17 cellular contexts compared by ENCODE assay signal in genomic region chr6:166360243-166361079, GRCh38. TPM values are rescaled to one million over a fixed set of nuclear protein-coding genes. Genes with fewer than 3 reads are reported as not detected.
A peak's percentile ranks its signal among the peaks of the same experiment; 100 is the strongest.
DNase-seq lines count a peak whose midpoint lies in the region; ATAC-seq, FAIRE-seq and TF ChIP-seq lines count a peak whose summit lies in the region.
"Had no signal": no experiment of that assay in that cellular context is flagged by ENCODE, and none has a peak within 500 bp of the region (broad histone marks: within the 10 kb centered on the region; RNA-seq: fewer than 3 reads in every experiment).

No MANE protein-coding gene starts in this region.

- H3K4me1 ChIP-seq in K562 (replicated peaks in 1 of 2; ENCODE audit: control insufficient read depth in 2 of 2, insufficient read depth in 2 of 2, low read length in 2 of 2) (no peaks in the 10 kb centered on the region; a peak in 1 of 5 replicates), upper lobe of right lung (no peaks in the 10 kb centered on the region)

- ATAC-seq in K562 (peak; percentile 70), upper lobe of right lung (peak; percentile 44)
- ATAC-seq: activated T-cell treated with anti-CD3 and anti-CD28 coated beads, Interleukin-2, amount 50 U/mL, for 72 hours; Panc1 had no signal

- no peaks in the 10 kb centered on the region for H3K9me1 ChIP-seq in K562 (ENCODE audit: control insufficient read depth, insufficient read depth, low read length)

- H3K27me3 ChIP-seq in K562 (ENCODE audit: control insufficient read depth in 2 of 2, insufficient read depth in 2 of 2, low read length in 2 of 2) (peaks cover 0 to 8% of the 10 kb centered on the region in 2 experiments; a peak in 2 of 5 replicates), upper lobe of right lung (no peaks in the 10 kb centered on the region)
- H3K27me3 ChIP-seq: ovary had no signal

- no peak overlapping the region; the same call in 1 of the 2 replicates for H2AFZ ChIP-seq in K562 (ENCODE audit: low read depth, low read length)

- no peak overlapping the region for H3K9ac ChIP-seq in K562 (ENCODE audit: insufficient read depth in 1 of 2, low read depth in 2 of 2, low read length in 2 of 2)

- no peaks in the 10 kb centered on the region for H3K79me2 ChIP-seq in K562 (ENCODE audit: control insufficient read depth, insufficient read depth, low read length)

- no peak for FAIRE-seq in K562 (lab: Jason Lieb, UNC)
- FAIRE-seq: GM18507 had no signal

- H3K9me3 ChIP-seq in K562 (replicated peaks; ENCODE audit: control insufficient read depth, insufficient read depth, low read depth, low read length) (no peaks in the 10 kb centered on the region), upper lobe of right lung (no peaks in the 10 kb centered on the region)
- H3K9me3 ChIP-seq: esophagus squamous epithelium, ovary had no signal

- TF ChIP-seq POLR2A in K562 (conservative IDR thresholded peaks at IDR 0.05): no peak

- CTCF ChIA-PET in K562 (lab: Yijun Ruan, JAX; ENCODE audit: low intra/inter-chr PET ratio): no interaction called here

- WGBS in K562 (ENCODE audit: insufficient coverage, low coverage, missing lambda C conversion rate): 11% methylated on average over 8 of the region's 8 CpGs

- no peak for TF ChIP-seq EP300 in K562 (IDR thresholded peaks at IDR 0.05; ENCODE audit: low read length)

- no peak for TF ChIP-seq RAD21 in K562 (CRISPR knock-in tag; conservative IDR thresholded peaks at IDR 0.05 in 1 of 2, IDR thresholded peaks at IDR 0.05 in 1 of 2)

- POLR2A ChIA-PET in K562 (lab: Yijun Ruan, JAX): interaction anchor here (0.7 to 1.0 kb wide), 3 partner anchors 13 to 17 kb away, joined by 3 to 4 read pairs (median 3); no protein-coding TSS in a partner anchor

- peak; percentile 75 for DNase-seq in SKM-1 treated with dmso at 0.1 percent for 144 hours (lab: John Stamatoyannopoulos, UW; ENCODE audit: unreplicated experiment)
- DNase-seq in SKM-1 (lab: John Stamatoyannopoulos, UW; ENCODE audit: unreplicated experiment): no peak
- DNase-seq in K562 (ENCODE audit: extremely low read depth in 1 of 4, low spot score in 3 of 4): no peak
- peak; percentile 33 for DNase-seq in iris pigment epithelial cell (ENCODE audit: low read depth)
- DNase-seq in upper lobe of right lung: no peak
- no peak for DNase-seq in C1 segment of cervical spinal cord (lab: John Stamatoyannopoulos, UW)
- no peak for DNase-seq in DMS53 treated with DMSO at 0.1 percent for 48 hours (lab: John Stamatoyannopoulos, UW; ENCODE audit: unreplicated experiment)
- DNase-seq in dedifferentiated amniotic fluid mesenchymal stem cell (ENCODE audit: extremely low spot score): no peak
- DNase-seq: activated T-cell treated with anti-CD3 and anti-CD28 coated beads, Interleukin-2, amount 50 U/mL, for 72 hours; DMS79; esophagus squamous epithelium; left colon; NCI-H146; ovary; WERI-Rb-1 had no signal

- H3K4me2 ChIP-seq in K562 (ENCODE audit: insufficient read depth, low read length): no peak overlapping the region

- H3K4me3 ChIP-seq in K562: no peak overlapping the region
- H3K4me3 ChIP-seq in upper lobe of right lung: no peak overlapping the region
- H3K4me3 ChIP-seq: esophagus squamous epithelium, ovary had no signal

- BruUV-seq in K562 (replicated peaks; lab: Mats Ljungman, UMichigan): no TSS peak

- no peaks in the 10 kb centered on the region for H4K20me1 ChIP-seq in K562 (replicated peaks; ENCODE audit: control insufficient read depth, insufficient read depth, low read length)

- TF ChIP-seq CTCF in K562 (IDR thresholded peaks at IDR 0.05 in 2 of 3, conservative IDR thresholded peaks at IDR 0.05 in 1 of 3; ENCODE audit: insufficient read depth in 2 of 3, low read depth in 1 of 3, low read length in 3 of 3) (no peak), upper lobe of right lung (IDR thresholded peaks at IDR 0.05) (no peak)

- in situ Hi-C loops in K562 (cut with MboI): no loop called here

- H3K27ac ChIP-seq in K562 (ENCODE audit: extremely low read depth, low read depth, low read length) (no peak overlapping the region), upper lobe of right lung (no peak overlapping the region)
- H3K27ac ChIP-seq: esophagus squamous epithelium, ovary, WERI-Rb-1 had no signal

- H3K36me3 ChIP-seq in K562 (ENCODE audit: control insufficient read depth, insufficient read depth, low read length) (peaks cover 19% of the 10 kb centered on the region; the same call in 2 of the 3 replicates), upper lobe of right lung (peaks cover 27% of the 10 kb centered on the region)
- H3K36me3 ChIP-seq: ovary had no signal

- intact Hi-C loops in K562 (cut with micrococcal nuclease): no loop called here
- intact Hi-C loops in upper lobe of right lung (cut with DNase I): no loop called here

TF ChIP-seq in K562, 482 proteins besides CTCF, POLR2A, EP300 and RAD21 (continues in another document):
- 0 out of 2 replicates have a peak, but pooled peaks have one; percentile 19 for TF ChIP-seq CEBPG (CRISPR knock-in tag; IDR thresholded peaks at IDR 0.05)
- peak; percentile 62 to 78; a peak in 3 of 4 replicates for TF ChIP-seq CEBPG (tag; conservative IDR thresholded peaks at IDR 0.05 in 1 of 2, IDR thresholded peaks at IDR 0.05 in 1 of 2)
- TF ChIP-seq TFAM (CRISPR knock-in tag; conservative IDR thresholded peaks at IDR 0.05): no peak

RNA-seq across cellular contexts. Expression of gene SFT2D1, which starts 18.1 kb away (rescaled TPM):
- 89.6 and 170 TPM in 2 replicates for total RNA-seq in K562 (2011; cell fraction: chromatin; rRNA removed; ENCODE audit: low replicate concordance)
- 65.9 and 78.2 TPM in 2 replicates for total RNA-seq in K562 (2011; cell fraction: nucleolus; rRNA removed)
- 150 and 228 TPM in 2 replicates for total RNA-seq in K562 (2011; cell fraction: nucleoplasm; rRNA removed)
- total RNA-seq in K562 (2014; rRNA removed) (59.5 and 63.1 TPM in 2 replicates), K562 (2014; rRNA removed; fragmentation: Illumina TruSeq; extraction: Trizol) (67.1 and 75.7 TPM in 2 replicates), K562 (2015; rRNA removed; fragmentation: Illumina TruSeq; extraction: Trizol) (50.1 and 54.4 TPM in 2 replicates), K562 (2021) (68.7 and 81.0 TPM in 2 replicates), upper lobe of right lung (49.7 TPM)
- polyA plus RNA-seq in K562 (2011; rRNA removed) (129 and 140 TPM in 2 replicates), K562 (2014; fragmentation: Illumina TruSeq; extraction: Trizol) (80.1 and 81.5 TPM in 2 replicates), K562 (2014; fragmentation: Nextera tagmentation; extraction: Ambion mirVana) (10 to 100 TPM; 73.0 to 74.6 TPM), K562 (2014; rRNA removed) (106 and 111 TPM in 2 replicates)
- polyA plus RNA-seq in K562 (2011; cell fraction: cytosol; rRNA removed): 67.3 and 111 TPM in 2 replicates
- 110 and 178 TPM in 2 replicates for polyA plus RNA-seq in K562 (2011; cell fraction: nucleus; rRNA removed)
- 76.9 and 85.8 TPM in 2 replicates for polyA plus RNA-seq in K562 (2012)
- 64.9 and 66.3 TPM in 2 replicates for polyA minus RNA-seq in K562 (2011; rRNA and poly(A)+ RNA removed)
- 18.2 and 18.4 TPM in 2 replicates for polyA minus RNA-seq in K562 (2011; cell fraction: cytosol; rRNA and poly(A)+ RNA removed)
- polyA minus RNA-seq in K562 (2011; cell fraction: nucleus; rRNA and poly(A)+ RNA removed): 37.4 and 67.9 TPM in 2 replicates

RNA-seq across cellular contexts. Expression of gene MPC1, which starts 22.3 kb away (rescaled TPM):
- 21.5 and 61.7 TPM in 2 replicates for total RNA-seq in K562 (2011; cell fraction: chromatin; rRNA removed; ENCODE audit: low replicate concordance)
- total RNA-seq in K562 (2011; cell fraction: nucleolus; rRNA removed): 19.8 and 26.6 TPM in 2 replicates
- 29.1 and 45.8 TPM in 2 replicates for total RNA-seq in K562 (2011; cell fraction: nucleoplasm; rRNA removed)
- total RNA-seq in K562 (2014; rRNA removed) (78.6 and 97.7 TPM in 2 replicates), K562 (2014; rRNA removed; fragmentation: Illumina TruSeq; extraction: Trizol) (132 and 145 TPM in 2 replicates), K562 (2015; rRNA removed; fragmentation: Illumina TruSeq; extraction: Trizol) (141 and 149 TPM in 2 replicates), K562 (2021) (103 and 110 TPM in 2 replicates), upper lobe of right lung (51.2 TPM)
- polyA plus RNA-seq in K562 (2011; rRNA removed) (115 and 138 TPM in 2 replicates), K562 (2014; fragmentation: Illumina TruSeq; extraction: Trizol) (148 and 185 TPM in 2 replicates), K562 (2014; fragmentation: Nextera tagmentation; extraction: Ambion mirVana) (100 to 1,000 TPM; 138 to 144 TPM), K562 (2014; rRNA removed) (113 and 114 TPM in 2 replicates)
- 100 and 103 TPM in 2 replicates for polyA plus RNA-seq in K562 (2011; cell fraction: cytosol; rRNA removed)
- polyA plus RNA-seq in K562 (2011; cell fraction: nucleus; rRNA removed): 48.3 and 68.3 TPM in 2 replicates
- polyA plus RNA-seq in K562 (2012): 93.8 and 104 TPM in 2 replicates
- 54.6 and 59.0 TPM in 2 replicates for polyA minus RNA-seq in K562 (2011; rRNA and poly(A)+ RNA removed)
- polyA minus RNA-seq in K562 (2011; cell fraction: cytosol; rRNA and poly(A)+ RNA removed): 18.7 and 38.7 TPM in 2 replicates
- polyA minus RNA-seq in K562 (2011; cell fraction: nucleus; rRNA and poly(A)+ RNA removed): 5.8 and 14.9 TPM in 2 replicates

RNA-seq across cellular contexts. Expression of gene PRR18, which starts 52.3 kb away (rescaled TPM):
- not detected in 2 replicates for total RNA-seq in K562 (2011; cell fraction: chromatin; rRNA removed; ENCODE audit: low replicate concordance)
- total RNA-seq in K562 (2011; cell fraction: nucleolus; rRNA removed): not detected in 2 replicates
- total RNA-seq in K562 (2011; cell fraction: nucleoplasm; rRNA removed): not detected in 2 replicates
- total RNA-seq in K562 (2014; rRNA removed) (not detected in 2 replicates), K562 (2014; rRNA removed; fragmentation: Illumina TruSeq; extraction: Trizol) (not detected in 2 replicates), K562 (2015; rRNA removed; fragmentation: Illumina TruSeq; extraction: Trizol) (not detected in 2 replicates), K562 (2021) (not detected in 2 replicates), upper lobe of right lung (not detected)
- polyA plus RNA-seq in K562 (2011; rRNA removed) (not detected in 2 replicates), K562 (2014; fragmentation: Illumina TruSeq; extraction: Trizol) (not detected in 2 replicates), K562 (2014; fragmentation: Nextera tagmentation; extraction: Ambion mirVana) (not detected), K562 (2014; rRNA removed) (not detected in 2 replicates)
- not detected in 2 replicates for polyA plus RNA-seq in K562 (2011; cell fraction: cytosol; rRNA removed)
- polyA plus RNA-seq in K562 (2011; cell fraction: nucleus; rRNA removed): not detected in 2 replicates
- polyA plus RNA-seq in K562 (2012): 0.06 TPM in 1 of 2 replicates, not detected in the other
- not detected in 2 replicates for polyA minus RNA-seq in K562 (2011; rRNA and poly(A)+ RNA removed)
- not detected in 2 replicates for polyA minus RNA-seq in K562 (2011; cell fraction: cytosol; rRNA and poly(A)+ RNA removed)
- polyA minus RNA-seq in K562 (2011; cell fraction: nucleus; rRNA and poly(A)+ RNA removed): not detected in 2 replicates
- total RNA-seq: esophagus squamous epithelium, left colon had no signal

Comparison
In these comparisons a context has a peak if more than half of its experiments do, and no peak if none do; other contexts are left out.
1. DNase-seq: peak in SKM-1 treated with dmso at 0.1 percent for 144 hours (single experiment) and iris pigment epithelial cell (single experiment); none in SKM-1 (single experiment), K562 (0 of 4), upper lobe of right lung (single experiment), C1 segment of cervical spinal cord (0 of 14), DMS53 treated with DMSO at 0.1 percent for 48 hours (single experiment) and dedifferentiated amniotic fluid mesenchymal stem cell (single experiment).